12 cellular contexts compared by ENCODE assay signal in the genomic region with DNA sequence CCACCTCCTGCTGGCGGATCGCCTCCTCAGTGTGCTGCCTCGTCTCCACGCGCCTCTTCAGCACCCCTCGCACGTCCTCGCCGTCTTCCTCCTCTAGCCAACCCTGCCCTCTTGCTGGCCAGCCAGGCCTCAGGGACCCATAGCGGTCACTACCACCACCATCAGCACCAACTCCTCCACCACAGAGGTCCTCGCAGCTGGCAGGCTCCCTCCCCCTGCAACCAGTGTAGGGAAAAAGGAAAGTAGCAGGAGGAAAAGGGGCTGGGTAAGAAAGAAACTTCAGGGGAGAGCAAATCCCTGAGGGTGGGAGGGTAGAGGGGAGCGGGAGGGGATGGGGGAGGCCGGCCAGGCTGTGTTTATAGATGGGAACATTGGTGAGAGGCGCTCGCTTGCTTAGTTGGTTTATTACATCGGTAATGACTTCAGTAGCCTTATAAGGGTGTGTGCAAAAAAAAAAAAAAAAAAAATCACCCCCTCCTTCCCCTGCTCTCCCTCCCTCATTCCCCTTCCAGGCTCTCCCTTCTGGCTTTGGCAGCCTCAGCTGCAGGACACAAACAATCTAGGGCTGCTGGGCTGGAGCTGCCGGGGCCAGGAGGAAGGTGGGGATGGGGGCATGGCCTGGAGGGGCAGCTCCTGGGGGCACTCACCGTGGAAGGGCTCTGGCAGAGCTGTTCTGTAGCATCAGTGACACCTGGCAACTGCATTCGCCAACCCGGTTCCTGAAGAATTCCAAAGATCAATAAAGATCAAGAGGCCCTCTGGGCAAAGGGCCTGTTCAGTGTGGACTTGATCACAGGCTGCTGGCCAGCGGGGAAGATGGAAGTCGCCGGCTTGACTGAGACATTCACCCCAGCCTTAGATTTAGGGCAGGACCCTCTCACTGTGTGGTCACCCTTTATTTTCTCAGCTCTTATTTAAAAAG.
A peak's percentile ranks its signal among the peaks of the same experiment; 100 is the strongest.
DNase-seq lines count a peak whose midpoint lies in the region; ATAC-seq and TF ChIP-seq lines count a peak whose summit lies in the region.
"Had no signal": no experiment of that assay in that cellular context is flagged by ENCODE, and none has a peak within 500 bp of the region (broad histone marks: within the 10 kb centered on the region; RNA-seq: fewer than 3 reads in every experiment).

No MANE protein-coding gene starts in this region.

- H3K4me3 Mint-ChIP-seq in progenitor cell of endocrine pancreas (ENCODE audit: low read depth), result no peak overlapping the region
- no peak overlapping the region for H3K4me3 Mint-ChIP-seq in T-helper 17 cell
- H3K4me3 Mint-ChIP-seq: activated CD4-positive, alpha-beta T cell treated with anti-CD3 and anti-CD28 coated beads, Interleukin-2, amount 10 ng/mL, durations not matched to agents 7 days and 5 days had no signal

- no peak for TF ChIP-seq CTCF in progenitor cell of endocrine pancreas (IDR thresholded peaks at IDR 0.05; ENCODE audit: unreplicated experiment)
- no peak for TF ChIP-seq CTCF in vagina (IDR thresholded peaks at IDR 0.05)

- H3K4me1 Mint-ChIP-seq in progenitor cell of endocrine pancreas (ENCODE audit: low read depth) (peaks cover 31% of the 10 kb centered on the region), T-helper 17 cell (peaks cover 2% of the 10 kb centered on the region)
- H3K4me1 Mint-ChIP-seq: activated CD4-positive, alpha-beta T cell treated with anti-CD3 and anti-CD28 coated beads, Interleukin-2, amount 10 ng/mL, durations not matched to agents 7 days and 5 days had no signal

- intact Hi-C loops in Right ventricle myocardium inferior (cut with DNase I), result no loop called here
- intact Hi-C loops in cardiac septum (cut with DNase I), result no loop called here
- intact Hi-C loops in vagina (cut with DNase I), result loop anchor here (5.0 kb wide), 1 partner anchor 49 kb away; no protein-coding TSS in a partner anchor

- peak overlapping the region; percentile 19 for H3K27ac Mint-ChIP-seq in progenitor cell of endocrine pancreas
- H3K27ac Mint-ChIP-seq in T-helper 17 cell, result no peak overlapping the region
- H3K27ac Mint-ChIP-seq: activated CD4-positive, alpha-beta T cell treated with anti-CD3 and anti-CD28 coated beads, Interleukin-2, amount 10 ng/mL, durations not matched to agents 7 days and 5 days; activated T-helper 2 cell treated with anti-CD3 and anti-CD28 coated beads, Interferon-gamma antibody, Interleukin-2, Interleukin-4, amounts not matched to agents 10 μg/mL and 5 μg/mL and 100 μg/mL, durations not matched to agents 14 hours and 24 hours and 36 hours had no signal

- H3K27ac ChIP-seq in layer of hippocampus (ENCODE audit: low read depth, low read length) (peak overlapping the region; percentile 58), vagina (peak overlapping the region; percentile 79)
- H3K27ac ChIP-seq: A549 had no signal

- H3K4me1 ChIP-seq in vagina, result peaks cover 7% of the 10 kb centered on the region
- H3K4me1 ChIP-seq: A549 had no signal

- H3K36me3 ChIP-seq in vagina, result no peaks in the 10 kb centered on the region

- peaks cover 18% of the 10 kb centered on the region for H3K27me3 Mint-ChIP-seq in progenitor cell of endocrine pancreas
- peaks cover 35% of the 10 kb centered on the region for H3K27me3 Mint-ChIP-seq in T-helper 17 cell
- H3K27me3 Mint-ChIP-seq: activated CD4-positive, alpha-beta T cell treated with anti-CD3 and anti-CD28 coated beads, Interleukin-2, amount 10 ng/mL, durations not matched to agents 7 days and 5 days had no signal

- DNase-seq in Right ventricle myocardium inferior (ENCODE audit: missing footprints) (no peak), cardiac septum (ENCODE audit: low spot score) (no peak), progenitor cell of endocrine pancreas (ENCODE audit: low spot score, unreplicated experiment) (no peak), vagina (ENCODE audit: extremely low spot score in 2 of 2) (no peak), T-helper 17 cell (no peak), NCI-H1048 (lab: John Stamatoyannopoulos, UW) (no peak)
- DNase-seq: NCI-H2081 treated with DMSO at 0.1 percent for 48 hours had no signal

- peak in 1 of 2 donors; percentile 4 for TF ChIP-seq POLR2A in vagina (IDR thresholded peaks at IDR 0.05)

- H3K27me3 ChIP-seq in layer of hippocampus (ENCODE audit: control insufficient read depth, insufficient read depth, low read length) (no peaks in the 10 kb centered on the region), vagina (no peaks in the 10 kb centered on the region)

- H3K9me3 ChIP-seq in vagina (no peaks in the 10 kb centered on the region), T-helper 17 cell (ENCODE audit: control insufficient read depth, low read length, poor library complexity, severe bottlenecking) (no peaks in the 10 kb centered on the region)
- H3K9me3 ChIP-seq: A549 had no signal

- no peaks in the 10 kb centered on the region for H3K9me3 Mint-ChIP-seq in progenitor cell of endocrine pancreas (ENCODE audit: low read depth)
- H3K9me3 Mint-ChIP-seq: activated CD4-positive, alpha-beta T cell treated with anti-CD3 and anti-CD28 coated beads, Interleukin-2, amount 10 ng/mL, durations not matched to agents 7 days and 5 days; activated T-helper 2 cell treated with anti-CD3 and anti-CD28 coated beads, Interferon-gamma antibody, Interleukin-2, Interleukin-4, amounts not matched to agents 10 μg/mL and 5 μg/mL and 100 μg/mL, durations not matched to agents 14 hours and 24 hours and 36 hours had no signal

- H3K36me3 Mint-ChIP-seq in progenitor cell of endocrine pancreas (ENCODE audit: insufficient read depth) (no peaks in the 10 kb centered on the region), T-helper 17 cell (ENCODE audit: low read depth) (no peaks in the 10 kb centered on the region)

- H3K4me3 ChIP-seq in vagina, result peak overlapping the region; percentile 50 to 58
- H3K4me3 ChIP-seq: A549 had no signal

- peak; percentile 32 for ATAC-seq in Right ventricle myocardium inferior
- ATAC-seq in T-helper 17 cell, result no peak
- no peak for ATAC-seq in HG03354 (IDR thresholded peaks at IDR 0.05; ENCODE audit: poor library complexity, severe bottlenecking, unreplicated experiment)
